Comparison of ENCODE assay signal across 4 cellular contexts in the genomic region with DNA sequence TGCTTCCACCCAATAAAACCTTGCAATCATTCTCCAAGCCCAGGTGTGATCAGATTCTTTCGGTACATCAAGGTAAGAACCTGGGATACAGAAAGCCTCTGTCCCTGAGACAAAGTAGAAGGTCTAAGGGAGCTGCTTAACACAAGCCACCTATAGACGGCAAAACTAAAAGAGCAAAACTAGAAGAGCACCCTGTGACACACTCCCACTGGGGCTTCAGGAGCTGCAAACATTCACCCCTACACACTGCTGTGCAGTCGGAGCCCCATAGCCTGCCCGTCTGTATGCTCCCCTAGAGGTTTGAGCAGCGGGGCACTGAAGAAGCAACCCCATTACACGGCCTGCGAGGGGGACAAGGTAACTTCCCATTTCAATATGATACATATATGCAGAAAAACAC.
TF ChIP-seq lines count a peak whose summit lies in the region.

No MANE protein-coding gene starts in this region.

TF ChIP-seq in SK-N-SH treated with all-trans-retinoic acid at 6 μM for 48 hours, 23 proteins besides CTCF, POLR2A, EP300 and RAD21 (continued from another document and continues in another):
- no peak for TF ChIP-seq CREB5 (CRISPR knock-in tag; IDR thresholded peaks at IDR 0.05; ENCODE audit: low read depth)
- TF ChIP-seq OSR1 (CRISPR knock-in tag; IDR thresholded peaks at IDR 0.05), result no peak
- no peak for TF ChIP-seq ZNF70 (CRISPR knock-in tag; IDR thresholded peaks at IDR 0.05)
- no peak for TF ChIP-seq ZNF565 (CRISPR knock-in tag; conservative IDR thresholded peaks at IDR 0.05; ENCODE audit: low read depth)
- TF ChIP-seq, protein P1, sequence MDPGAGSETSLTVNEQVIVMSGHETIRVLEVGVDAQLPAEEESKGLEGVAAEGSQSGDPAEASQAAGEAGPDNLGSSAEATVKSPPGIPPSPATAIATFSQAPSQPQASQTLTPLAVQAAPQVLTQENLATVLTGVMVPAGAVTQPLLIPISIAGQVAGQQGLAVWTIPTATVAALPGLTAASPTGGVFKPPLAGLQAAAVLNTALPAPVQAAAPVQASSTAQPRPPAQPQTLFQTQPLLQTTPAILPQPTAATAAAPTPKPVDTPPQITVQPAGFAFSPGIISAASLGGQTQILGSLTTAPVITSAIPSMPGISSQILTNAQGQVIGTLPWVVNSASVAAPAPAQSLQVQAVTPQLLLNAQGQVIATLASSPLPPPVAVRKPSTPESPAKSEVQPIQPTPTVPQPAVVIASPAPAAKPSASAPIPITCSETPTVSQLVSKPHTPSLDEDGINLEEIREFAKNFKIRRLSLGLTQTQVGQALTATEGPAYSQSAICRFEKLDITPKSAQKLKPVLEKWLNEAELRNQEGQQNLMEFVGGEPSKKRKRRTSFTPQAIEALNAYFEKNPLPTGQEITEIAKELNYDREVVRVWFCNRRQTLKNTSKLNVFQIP (CRISPR knock-in tag; IDR thresholded peaks at IDR 0.05; ENCODE audit: borderline replicate concordance, low read depth), result no peak
- no peak for TF ChIP-seq ZFP3 (CRISPR knock-in tag; IDR thresholded peaks at IDR 0.05)
- TF ChIP-seq ZNF8 (CRISPR knock-in tag; IDR thresholded peaks at IDR 0.05), result no peak

TF ChIP-seq in SK-N-SH, 30 proteins besides CTCF, POLR2A, EP300 and RAD21 (continued from another document and continues in another):
- TF ChIP-seq, protein P2, sequence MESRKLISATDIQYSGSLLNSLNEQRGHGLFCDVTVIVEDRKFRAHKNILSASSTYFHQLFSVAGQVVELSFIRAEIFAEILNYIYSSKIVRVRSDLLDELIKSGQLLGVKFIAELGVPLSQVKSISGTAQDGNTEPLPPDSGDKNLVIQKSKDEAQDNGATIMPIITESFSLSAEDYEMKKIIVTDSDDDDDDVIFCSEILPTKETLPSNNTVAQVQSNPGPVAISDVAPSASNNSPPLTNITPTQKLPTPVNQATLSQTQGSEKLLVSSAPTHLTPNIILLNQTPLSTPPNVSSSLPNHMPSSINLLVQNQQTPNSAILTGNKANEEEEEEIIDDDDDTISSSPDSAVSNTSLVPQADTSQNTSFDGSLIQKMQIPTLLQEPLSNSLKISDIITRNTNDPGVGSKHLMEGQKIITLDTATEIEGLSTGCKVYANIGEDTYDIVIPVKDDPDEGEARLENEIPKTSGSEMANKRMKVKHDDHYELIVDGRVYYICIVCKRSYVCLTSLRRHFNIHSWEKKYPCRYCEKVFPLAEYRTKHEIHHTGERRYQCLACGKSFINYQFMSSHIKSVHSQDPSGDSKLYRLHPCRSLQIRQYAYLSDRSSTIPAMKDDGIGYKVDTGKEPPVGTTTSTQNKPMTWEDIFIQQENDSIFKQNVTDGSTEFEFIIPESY (IDR thresholded peaks at IDR 0.05; ENCODE audit: borderline replicate concordance, low read depth), result no peak
- TF ChIP-seq ELF1 (IDR thresholded peaks at IDR 0.05) (no peak), CHD2 (IDR thresholded peaks at IDR 0.05; ENCODE audit: low read length, partially characterized antibody) (no peak), NFIC (IDR thresholded peaks at IDR 0.05; ENCODE audit: borderline replicate concordance) (no peak), TCF12 (IDR thresholded peaks at IDR 0.05) (no peak), MXI1 (IDR thresholded peaks at IDR 0.05; ENCODE audit: low read depth, low read length) (no peak), YY1 (IDR thresholded peaks at IDR 0.05; ENCODE audit: low read depth) (no peak), JUND (IDR thresholded peaks at IDR 0.05) (no peak), POLR2AphosphoS5 (IDR thresholded peaks at IDR 0.05; ENCODE audit: low read depth, low read length) (no peak)
- TF ChIP-seq, protein P3, sequence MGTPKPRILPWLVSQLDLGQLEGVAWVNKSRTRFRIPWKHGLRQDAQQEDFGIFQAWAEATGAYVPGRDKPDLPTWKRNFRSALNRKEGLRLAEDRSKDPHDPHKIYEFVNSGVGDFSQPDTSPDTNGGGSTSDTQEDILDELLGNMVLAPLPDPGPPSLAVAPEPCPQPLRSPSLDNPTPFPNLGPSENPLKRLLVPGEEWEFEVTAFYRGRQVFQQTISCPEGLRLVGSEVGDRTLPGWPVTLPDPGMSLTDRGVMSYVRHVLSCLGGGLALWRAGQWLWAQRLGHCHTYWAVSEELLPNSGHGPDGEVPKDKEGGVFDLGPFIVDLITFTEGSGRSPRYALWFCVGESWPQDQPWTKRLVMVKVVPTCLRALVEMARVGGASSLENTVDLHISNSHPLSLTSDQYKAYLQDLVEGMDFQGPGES (IDR thresholded peaks at IDR 0.05; ENCODE audit: low read depth, low read length), result no peak
- TF ChIP-seq, protein P4, sequence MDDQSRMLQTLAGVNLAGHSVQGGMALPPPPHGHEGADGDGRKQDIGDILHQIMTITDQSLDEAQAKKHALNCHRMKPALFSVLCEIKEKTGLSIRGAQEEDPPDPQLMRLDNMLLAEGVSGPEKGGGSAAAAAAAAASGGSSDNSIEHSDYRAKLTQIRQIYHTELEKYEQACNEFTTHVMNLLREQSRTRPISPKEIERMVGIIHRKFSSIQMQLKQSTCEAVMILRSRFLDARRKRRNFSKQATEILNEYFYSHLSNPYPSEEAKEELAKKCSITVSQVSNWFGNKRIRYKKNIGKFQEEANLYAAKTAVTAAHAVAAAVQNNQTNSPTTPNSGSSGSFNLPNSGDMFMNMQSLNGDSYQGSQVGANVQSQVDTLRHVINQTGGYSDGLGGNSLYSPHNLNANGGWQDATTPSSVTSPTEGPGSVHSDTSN (IDR thresholded peaks at IDR 0.05), result no peak

TF ChIP-seq in K562, 482 proteins besides CTCF, POLR2A, EP300 and RAD21 (continued from another document and continues in another):
- TF ChIP-seq, protein P5, sequence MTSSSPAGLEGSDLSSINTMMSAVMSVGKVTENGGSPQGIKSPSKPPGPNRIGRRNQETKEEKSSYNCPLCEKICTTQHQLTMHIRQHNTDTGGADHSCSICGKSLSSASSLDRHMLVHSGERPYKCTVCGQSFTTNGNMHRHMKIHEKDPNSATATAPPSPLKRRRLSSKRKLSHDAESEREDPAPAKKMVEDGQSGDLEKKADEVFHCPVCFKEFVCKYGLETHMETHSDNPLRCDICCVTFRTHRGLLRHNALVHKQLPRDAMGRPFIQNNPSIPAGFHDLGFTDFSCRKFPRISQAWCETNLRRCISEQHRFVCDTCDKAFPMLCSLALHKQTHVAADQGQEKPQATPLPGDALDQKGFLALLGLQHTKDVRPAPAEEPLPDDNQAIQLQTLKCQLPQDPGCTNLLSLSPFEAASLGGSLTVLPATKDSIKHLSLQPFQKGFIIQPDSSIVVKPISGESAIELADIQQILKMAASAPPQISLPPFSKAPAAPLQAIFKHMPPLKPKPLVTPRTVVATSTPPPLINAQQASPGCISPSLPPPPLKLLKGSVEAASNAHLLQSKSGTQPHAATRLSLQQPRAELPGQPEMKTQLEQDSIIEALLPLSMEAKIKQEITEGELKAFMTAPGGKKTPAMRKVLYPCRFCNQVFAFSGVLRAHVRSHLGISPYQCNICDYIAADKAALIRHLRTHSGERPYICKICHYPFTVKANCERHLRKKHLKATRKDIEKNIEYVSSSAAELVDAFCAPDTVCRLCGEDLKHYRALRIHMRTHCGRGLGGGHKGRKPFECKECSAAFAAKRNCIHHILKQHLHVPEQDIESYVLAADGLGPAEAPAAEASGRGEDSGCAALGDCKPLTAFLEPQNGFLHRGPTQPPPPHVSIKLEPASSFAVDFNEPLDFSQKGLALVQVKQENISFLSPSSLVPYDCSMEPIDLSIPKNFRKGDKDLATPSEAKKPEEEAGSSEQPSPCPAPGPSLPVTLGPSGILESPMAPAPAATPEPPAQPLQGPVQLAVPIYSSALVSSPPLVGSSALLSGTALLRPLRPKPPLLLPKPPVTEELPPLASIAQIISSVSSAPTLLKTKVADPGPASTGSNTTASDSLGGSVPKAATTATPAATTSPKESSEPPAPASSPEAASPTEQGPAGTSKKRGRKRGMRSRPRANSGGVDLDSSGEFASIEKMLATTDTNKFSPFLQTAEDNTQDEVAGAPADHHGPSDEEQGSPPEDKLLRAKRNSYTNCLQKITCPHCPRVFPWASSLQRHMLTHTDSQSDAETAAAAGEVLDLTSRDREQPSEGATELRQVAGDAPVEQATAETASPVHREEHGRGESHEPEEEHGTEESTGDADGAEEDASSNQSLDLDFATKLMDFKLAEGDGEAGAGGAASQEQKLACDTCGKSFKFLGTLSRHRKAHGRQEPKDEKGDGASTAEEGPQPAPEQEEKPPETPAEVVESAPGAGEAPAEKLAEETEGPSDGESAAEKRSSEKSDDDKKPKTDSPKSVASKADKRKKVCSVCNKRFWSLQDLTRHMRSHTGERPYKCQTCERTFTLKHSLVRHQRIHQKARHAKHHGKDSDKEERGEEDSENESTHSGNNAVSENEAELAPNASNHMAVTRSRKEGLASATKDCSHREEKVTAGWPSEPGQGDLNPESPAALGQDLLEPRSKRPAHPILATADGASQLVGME (CRISPR knock-in tag; IDR thresholded peaks at IDR 0.05), result no peak
- no peak for TF ChIP-seq TEAD1 (CRISPR knock-in tag; IDR thresholded peaks at IDR 0.05)
- TF ChIP-seq ZKSCAN8 (CRISPR knock-in tag; IDR thresholded peaks at IDR 0.05), result no peak
- TF ChIP-seq RBBP5 (IDR thresholded peaks at IDR 0.05; ENCODE audit: borderline replicate concordance, insufficient read depth, low read length, poor library complexity, severe bottlenecking), result peak; percentile 11
- no peak for TF ChIP-seq PTTG1 (tag; IDR thresholded peaks at IDR 0.05; ENCODE audit: low read depth)
- TF ChIP-seq GTF2B (IDR thresholded peaks at IDR 0.05; ENCODE audit: extremely low read depth, insufficient read length), result no peak

TF ChIP-seq in HEK293T, 16 proteins besides CTCF, POLR2A, EP300 and RAD21 (continued from another document):
- TF ChIP-seq LEF1 (IDR thresholded peaks at IDR 0.05; ENCODE audit: borderline replicate concordance), result no peak
- no peak for TF ChIP-seq CTBP1 (IDR thresholded peaks at IDR 0.05; ENCODE audit: borderline replicate concordance)
- TF ChIP-seq ELF4 (IDR thresholded peaks at IDR 0.05), result no peak
- TF ChIP-seq SP1 (IDR thresholded peaks at IDR 0.05), result no peak
- TF ChIP-seq TARDBP (IDR thresholded peaks at IDR 0.05), result no peak
- TF ChIP-seq BHLHE40 (IDR thresholded peaks at IDR 0.05; ENCODE audit: borderline replicate concordance), result no peak
- TF ChIP-seq FOXK2 (IDR thresholded peaks at IDR 0.05), result no peak
- no peak for TF ChIP-seq HDGF (IDR thresholded peaks at IDR 0.05; ENCODE audit: borderline replicate concordance)
- no peak for TF ChIP-seq ARNT (IDR thresholded peaks at IDR 0.05)
- no peak for TF ChIP-seq L3MBTL2 (conservative IDR thresholded peaks at IDR 0.05)
